1 cellular context compared by ENCODE assay signal in the genomic region with DNA sequence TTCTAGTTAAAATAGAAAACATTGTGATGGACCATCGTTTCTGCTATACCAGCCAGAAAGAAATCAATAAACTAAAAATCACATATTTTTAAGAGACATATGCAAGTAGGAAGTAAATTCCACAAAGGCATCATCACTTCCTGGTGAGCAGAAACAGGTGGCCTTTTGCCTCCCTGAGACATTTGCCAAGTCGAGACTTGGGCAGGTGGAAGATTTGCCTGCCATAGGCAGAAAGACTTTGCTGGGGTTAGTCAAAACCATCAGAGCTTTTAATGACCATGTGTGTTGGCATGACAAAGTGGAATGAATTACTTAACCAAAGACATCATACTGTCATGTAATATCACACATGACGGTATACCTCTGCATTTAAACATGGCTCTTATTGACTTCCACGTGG.
TF ChIP-seq lines count a peak whose summit lies in the region.

No MANE protein-coding gene starts in this region.

TF ChIP-seq in WTC11, 78 proteins besides CTCF, POLR2A, EP300 and RAD21 (continued from another document):
- TF ChIP-seq, protein P1, sequence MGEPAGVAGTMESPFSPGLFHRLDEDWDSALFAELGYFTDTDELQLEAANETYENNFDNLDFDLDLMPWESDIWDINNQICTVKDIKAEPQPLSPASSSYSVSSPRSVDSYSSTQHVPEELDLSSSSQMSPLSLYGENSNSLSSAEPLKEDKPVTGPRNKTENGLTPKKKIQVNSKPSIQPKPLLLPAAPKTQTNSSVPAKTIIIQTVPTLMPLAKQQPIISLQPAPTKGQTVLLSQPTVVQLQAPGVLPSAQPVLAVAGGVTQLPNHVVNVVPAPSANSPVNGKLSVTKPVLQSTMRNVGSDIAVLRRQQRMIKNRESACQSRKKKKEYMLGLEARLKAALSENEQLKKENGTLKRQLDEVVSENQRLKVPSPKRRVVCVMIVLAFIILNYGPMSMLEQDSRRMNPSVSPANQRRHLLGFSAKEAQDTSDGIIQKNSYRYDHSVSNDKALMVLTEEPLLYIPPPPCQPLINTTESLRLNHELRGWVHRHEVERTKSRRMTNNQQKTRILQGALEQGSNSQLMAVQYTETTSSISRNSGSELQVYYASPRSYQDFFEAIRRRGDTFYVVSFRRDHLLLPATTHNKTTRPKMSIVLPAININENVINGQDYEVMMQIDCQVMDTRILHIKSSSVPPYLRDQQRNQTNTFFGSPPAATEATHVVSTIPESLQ (CRISPR knock-in tag; IDR thresholded peaks at IDR 0.05), result no peak
- TF ChIP-seq SP1 (CRISPR knock-in tag; conservative IDR thresholded peaks at IDR 0.05) (no peak), ZNF416 (CRISPR knock-in tag; IDR thresholded peaks at IDR 0.05) (no peak), TP53 (CRISPR knock-in tag; IDR thresholded peaks at IDR 0.05) (no peak)
- TF ChIP-seq, protein P2, sequence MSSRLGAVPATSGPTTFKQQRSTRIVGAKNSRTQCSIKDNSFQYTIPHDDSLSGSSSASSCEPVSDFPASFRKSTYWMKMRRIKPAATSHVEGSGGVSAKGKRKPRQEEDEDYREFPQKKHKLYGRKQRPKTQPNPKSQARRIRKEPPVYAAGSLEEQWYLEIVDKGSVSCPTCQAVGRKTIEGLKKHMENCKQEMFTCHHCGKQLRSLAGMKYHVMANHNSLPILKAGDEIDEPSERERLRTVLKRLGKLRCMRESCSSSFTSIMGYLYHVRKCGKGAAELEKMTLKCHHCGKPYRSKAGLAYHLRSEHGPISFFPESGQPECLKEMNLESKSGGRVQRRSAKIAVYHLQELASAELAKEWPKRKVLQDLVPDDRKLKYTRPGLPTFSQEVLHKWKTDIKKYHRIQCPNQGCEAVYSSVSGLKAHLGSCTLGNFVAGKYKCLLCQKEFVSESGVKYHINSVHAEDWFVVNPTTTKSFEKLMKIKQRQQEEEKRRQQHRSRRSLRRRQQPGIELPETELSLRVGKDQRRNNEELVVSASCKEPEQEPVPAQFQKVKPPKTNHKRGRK (CRISPR knock-in tag; IDR thresholded peaks at IDR 0.05; ENCODE audit: borderline replicate concordance), result no peak
TF ChIP-seq in WTC11: peak in this region for 0.
